1 cellular context compared by ENCODE assay signal in the genomic region with DNA sequence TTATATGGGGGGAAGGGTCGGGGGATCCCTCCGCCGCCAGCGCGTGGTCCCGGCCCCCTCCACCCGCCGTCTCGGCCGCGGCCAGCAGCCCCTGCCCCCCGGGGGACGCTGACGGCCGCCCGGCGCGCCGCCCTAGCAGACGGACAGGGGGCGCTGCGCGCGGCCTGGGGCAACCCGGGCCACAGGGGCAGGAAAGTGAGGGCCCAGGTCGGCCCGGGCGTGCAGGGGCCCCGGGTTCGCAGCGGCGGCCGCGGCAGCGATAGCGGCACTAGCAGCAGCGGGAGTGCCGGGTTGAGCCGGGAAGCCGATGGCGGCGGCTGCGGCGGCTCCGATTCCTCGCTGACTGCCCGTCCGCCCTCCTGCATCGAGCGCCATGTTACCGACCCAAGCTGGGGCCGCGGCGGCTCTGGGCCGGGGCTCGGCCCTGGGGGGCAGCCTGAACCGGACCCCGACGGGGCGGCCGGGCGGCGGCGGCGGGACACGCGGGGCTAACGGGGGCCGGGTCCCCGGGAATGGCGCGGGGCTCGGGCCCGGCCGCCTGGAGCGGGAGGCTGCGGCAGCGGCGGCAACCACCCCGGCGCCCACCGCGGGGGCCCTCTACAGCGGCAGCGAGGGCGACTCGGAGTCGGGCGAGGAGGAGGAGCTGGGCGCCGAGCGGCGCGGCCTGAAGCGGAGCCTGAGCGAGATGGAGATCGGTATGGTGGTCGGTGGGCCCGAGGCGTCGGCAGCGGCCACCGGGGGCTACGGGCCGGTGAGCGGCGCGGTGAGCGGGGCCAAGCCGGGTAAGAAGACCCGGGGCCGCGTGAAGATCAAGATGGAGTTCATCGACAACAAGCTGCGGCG.
TF ChIP-seq lines count a peak whose summit lies in the region.

No MANE protein-coding gene starts in this region.

TF ChIP-seq in HepG2, 621 proteins besides CTCF, POLR2A, EP300 and RAD21 (continued from another document and continues in another):
- TF ChIP-seq, protein P1, sequence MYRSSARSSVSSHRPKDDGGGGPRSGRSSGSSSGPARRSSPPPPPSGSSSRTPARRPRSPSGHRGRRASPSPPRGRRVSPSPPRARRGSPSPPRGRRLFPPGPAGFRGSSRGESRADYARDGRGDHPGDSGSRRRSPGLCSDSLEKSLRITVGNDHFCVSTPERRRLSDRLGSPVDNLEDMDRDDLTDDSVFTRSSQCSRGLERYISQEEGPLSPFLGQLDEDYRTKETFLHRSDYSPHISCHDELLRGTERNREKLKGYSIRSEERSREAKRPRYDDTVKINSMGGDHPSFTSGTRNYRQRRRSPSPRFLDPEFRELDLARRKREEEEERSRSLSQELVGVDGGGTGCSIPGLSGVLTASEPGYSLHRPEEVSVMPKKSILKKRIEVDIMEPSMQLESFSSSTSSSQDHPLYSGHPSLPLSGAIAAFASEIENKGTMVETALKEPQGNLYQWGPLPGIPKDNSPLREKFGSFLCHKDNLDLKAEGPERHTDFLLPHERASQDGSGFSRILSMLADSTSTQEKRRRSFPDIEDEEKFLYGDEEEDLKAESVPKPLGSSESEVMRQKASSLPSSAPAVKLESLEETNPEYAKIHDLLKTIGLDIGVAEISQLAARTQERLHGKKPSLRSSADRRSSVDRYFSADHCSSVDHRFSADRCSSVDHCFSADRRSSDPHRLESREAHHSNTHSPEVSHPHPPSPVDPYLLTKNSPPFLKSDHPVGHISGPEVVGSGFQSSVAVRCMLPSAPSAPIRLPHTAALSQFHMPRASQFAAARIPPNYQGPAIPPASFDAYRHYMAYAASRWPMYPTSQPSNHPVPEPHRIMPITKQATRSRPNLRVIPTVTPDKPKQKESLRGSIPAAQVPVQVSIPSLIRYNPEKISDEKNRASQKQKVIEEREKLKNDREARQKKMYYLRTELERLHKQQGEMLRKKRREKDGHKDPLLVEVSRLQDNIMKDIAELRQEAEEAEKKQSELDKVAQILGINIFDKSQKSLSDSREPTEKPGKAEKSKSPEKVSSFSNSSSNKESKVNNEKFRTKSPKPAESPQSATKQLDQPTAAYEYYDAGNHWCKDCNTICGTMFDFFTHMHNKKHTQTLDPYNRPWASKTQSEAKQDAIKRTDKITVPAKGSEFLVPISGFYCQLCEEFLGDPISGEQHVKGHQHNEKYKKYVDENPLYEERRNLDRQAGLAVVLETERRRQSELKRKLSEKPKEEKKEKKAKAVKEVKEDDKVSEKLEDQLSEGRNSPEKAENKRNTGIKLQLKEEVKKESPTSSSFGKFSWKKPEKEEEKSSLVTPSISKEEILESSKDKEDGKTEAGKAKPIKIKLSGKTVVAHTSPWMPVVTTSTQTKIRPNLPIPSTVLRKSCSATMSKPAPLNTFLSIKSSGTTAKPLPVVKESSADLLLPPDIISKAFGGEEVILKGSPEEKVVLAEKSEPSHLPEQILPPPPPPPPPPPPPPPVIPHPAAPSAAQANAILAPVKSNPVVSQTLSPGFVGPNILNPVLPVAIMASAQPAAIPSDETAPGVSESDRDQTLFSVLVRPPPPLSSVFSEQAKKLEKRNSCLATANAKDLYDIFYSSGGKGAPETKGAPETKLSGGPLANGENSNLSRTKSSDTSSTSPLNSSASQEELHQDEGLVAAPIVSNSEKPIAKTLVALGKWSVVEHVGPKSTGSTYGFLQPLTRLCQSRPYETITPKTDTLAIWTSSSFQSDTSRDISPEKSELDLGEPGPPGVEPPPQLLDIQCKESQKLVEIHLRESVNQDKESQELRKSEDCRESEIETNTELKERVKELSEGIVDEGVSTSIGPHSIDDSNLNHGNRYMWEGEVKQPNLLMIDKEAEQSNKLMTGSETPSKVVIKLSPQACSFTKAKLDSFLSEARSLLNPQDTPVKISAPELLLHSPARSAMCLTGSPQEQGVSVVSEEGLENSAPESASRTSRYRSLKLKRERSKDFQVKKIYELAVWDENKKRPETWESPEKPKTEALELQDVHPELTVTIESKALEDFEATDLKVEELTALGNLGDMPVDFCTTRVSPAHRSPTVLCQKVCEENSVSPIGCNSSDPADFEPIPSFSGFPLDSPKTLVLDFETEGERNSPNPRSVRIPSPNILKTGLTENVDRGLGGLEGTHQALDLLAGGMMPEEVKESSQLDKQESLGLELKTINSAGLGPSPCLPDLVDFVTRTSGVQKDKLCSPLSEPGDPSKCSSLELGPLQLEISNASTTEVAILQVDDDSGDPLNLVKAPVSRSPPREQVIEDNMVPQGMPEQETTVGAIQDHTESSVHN (CRISPR knock-in tag; IDR thresholded peaks at IDR 0.05), result no peak; the same call in 1 of the 2 replicates
- TF ChIP-seq RORA (CRISPR knock-in tag; IDR thresholded peaks at IDR 0.05) (no peak), ZFAT (CRISPR knock-in tag; conservative IDR thresholded peaks at IDR 0.05) (0 out of 2 replicates have a peak, but pooled peaks have one; percentile 15), ZNF24 (IDR thresholded peaks at IDR 0.05) (peak; percentile 83), AHR (CRISPR knock-in tag; IDR thresholded peaks at IDR 0.05) (peak; percentile 56; the same call in 1 of the 2 replicates), ZFP62 (CRISPR knock-in tag; IDR thresholded peaks at IDR 0.05) (0 out of 2 replicates have a peak, but pooled peaks have one; percentile 54), RAD51 (IDR thresholded peaks at IDR 0.05; ENCODE audit: borderline replicate concordance) (no peak), ZNF619 (CRISPR knock-in tag; IDR thresholded peaks at IDR 0.05) (no peak), KMT2A (CRISPR knock-in tag; IDR thresholded peaks at IDR 0.05) (no peak), ZNF10 (CRISPR knock-in tag; IDR thresholded peaks at IDR 0.05; ENCODE audit: borderline replicate concordance, low read depth) (no peak), ZBTB38 (CRISPR knock-in tag; IDR thresholded peaks at IDR 0.05) (peak; percentile 21; the same call in 1 of the 2 replicates), GABPA (IDR thresholded peaks at IDR 0.05; ENCODE audit: low read depth, low read length) (no peak), GABPA (CRISPR knock-in tag; IDR thresholded peaks at IDR 0.05; ENCODE audit: low read depth) (no peak), SMARCC2 (IDR thresholded peaks at IDR 0.05) (no peak), ARNT (IDR thresholded peaks at IDR 0.05) (no peak), EED (CRISPR knock-in tag; IDR thresholded peaks at IDR 0.05) (peak; percentile 89), RFXANK (CRISPR knock-in tag; IDR thresholded peaks at IDR 0.05) (no peak), ETV6 (CRISPR knock-in tag; conservative IDR thresholded peaks at IDR 0.05) (peak; percentile 40; the same call in 1 of the 2 replicates), MXD4 (CRISPR knock-in tag; IDR thresholded peaks at IDR 0.05) (0 out of 2 replicates have a peak, but pooled peaks have one; percentile 36), PRPF4 (IDR thresholded peaks at IDR 0.05; ENCODE audit: low read depth, low read length, poor library complexity, severe bottlenecking) (no peak), TOPORS (CRISPR knock-in tag; IDR thresholded peaks at IDR 0.05) (peak; percentile 68), ZNF160 (CRISPR knock-in tag; IDR thresholded peaks at IDR 0.05) (peak; percentile 70; the same call in 1 of the 2 replicates), ZNF230 (CRISPR knock-in tag; IDR thresholded peaks at IDR 0.05) (no peak), ZNF749 (CRISPR knock-in tag; IDR thresholded peaks at IDR 0.05; ENCODE audit: borderline replicate concordance) (0 out of 2 replicates have a peak, but pooled peaks have one; percentile 66), RXRA (CRISPR knock-in tag; IDR thresholded peaks at IDR 0.05) (peak; percentile 39; the same call in 1 of the 2 replicates), SP4 (CRISPR knock-in tag; IDR thresholded peaks at IDR 0.05) (peak; percentile 88)
- TF ChIP-seq, protein P2, sequence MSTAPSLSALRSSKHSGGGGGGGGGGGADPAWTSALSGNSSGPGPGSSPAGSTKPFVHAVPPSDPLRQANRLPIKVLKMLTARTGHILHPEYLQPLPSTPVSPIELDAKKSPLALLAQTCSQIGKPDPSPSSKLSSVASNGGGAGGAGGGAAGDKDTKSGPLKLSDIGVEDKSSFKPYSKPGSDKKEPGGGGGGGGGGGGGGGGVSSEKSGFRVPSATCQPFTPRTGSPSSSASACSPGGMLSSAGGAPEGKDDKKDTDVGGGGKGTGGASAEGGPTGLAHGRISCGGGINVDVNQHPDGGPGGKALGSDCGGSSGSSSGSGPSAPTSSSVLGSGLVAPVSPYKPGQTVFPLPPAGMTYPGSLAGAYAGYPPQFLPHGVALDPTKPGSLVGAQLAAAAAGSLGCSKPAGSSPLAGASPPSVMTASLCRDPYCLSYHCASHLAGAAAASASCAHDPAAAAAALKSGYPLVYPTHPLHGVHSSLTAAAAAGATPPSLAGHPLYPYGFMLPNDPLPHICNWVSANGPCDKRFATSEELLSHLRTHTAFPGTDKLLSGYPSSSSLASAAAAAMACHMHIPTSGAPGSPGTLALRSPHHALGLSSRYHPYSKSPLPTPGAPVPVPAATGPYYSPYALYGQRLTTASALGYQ (CRISPR knock-in tag; IDR thresholded peaks at IDR 0.05), result 0 out of 2 replicates have a peak, but pooled peaks have one; percentile 57
- TF ChIP-seq, protein P3, sequence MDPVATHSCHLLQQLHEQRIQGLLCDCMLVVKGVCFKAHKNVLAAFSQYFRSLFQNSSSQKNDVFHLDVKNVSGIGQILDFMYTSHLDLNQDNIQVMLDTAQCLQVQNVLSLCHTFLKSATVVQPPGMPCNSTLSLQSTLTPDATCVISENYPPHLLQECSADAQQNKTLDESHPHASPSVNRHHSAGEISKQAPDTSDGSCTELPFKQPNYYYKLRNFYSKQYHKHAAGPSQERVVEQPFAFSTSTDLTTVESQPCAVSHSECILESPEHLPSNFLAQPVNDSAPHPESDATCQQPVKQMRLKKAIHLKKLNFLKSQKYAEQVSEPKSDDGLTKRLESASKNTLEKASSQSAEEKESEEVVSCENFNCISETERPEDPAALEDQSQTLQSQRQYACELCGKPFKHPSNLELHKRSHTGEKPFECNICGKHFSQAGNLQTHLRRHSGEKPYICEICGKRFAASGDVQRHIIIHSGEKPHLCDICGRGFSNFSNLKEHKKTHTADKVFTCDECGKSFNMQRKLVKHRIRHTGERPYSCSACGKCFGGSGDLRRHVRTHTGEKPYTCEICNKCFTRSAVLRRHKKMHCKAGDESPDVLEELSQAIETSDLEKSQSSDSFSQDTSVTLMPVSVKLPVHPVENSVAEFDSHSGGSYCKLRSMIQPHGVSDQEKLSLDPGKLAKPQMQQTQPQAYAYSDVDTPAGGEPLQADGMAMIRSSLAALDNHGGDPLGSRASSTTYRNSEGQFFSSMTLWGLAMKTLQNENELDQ (CRISPR knock-in tag; IDR thresholded peaks at IDR 0.05; ENCODE audit: borderline replicate concordance), result no peak
- TF ChIP-seq, protein P4, sequence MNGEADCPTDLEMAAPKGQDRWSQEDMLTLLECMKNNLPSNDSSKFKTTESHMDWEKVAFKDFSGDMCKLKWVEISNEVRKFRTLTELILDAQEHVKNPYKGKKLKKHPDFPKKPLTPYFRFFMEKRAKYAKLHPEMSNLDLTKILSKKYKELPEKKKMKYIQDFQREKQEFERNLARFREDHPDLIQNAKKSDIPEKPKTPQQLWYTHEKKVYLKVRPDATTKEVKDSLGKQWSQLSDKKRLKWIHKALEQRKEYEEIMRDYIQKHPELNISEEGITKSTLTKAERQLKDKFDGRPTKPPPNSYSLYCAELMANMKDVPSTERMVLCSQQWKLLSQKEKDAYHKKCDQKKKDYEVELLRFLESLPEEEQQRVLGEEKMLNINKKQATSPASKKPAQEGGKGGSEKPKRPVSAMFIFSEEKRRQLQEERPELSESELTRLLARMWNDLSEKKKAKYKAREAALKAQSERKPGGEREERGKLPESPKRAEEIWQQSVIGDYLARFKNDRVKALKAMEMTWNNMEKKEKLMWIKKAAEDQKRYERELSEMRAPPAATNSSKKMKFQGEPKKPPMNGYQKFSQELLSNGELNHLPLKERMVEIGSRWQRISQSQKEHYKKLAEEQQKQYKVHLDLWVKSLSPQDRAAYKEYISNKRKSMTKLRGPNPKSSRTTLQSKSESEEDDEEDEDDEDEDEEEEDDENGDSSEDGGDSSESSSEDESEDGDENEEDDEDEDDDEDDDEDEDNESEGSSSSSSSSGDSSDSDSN (CRISPR knock-in tag; IDR thresholded peaks at IDR 0.05), result peak; percentile 93
- TF ChIP-seq, protein P5, sequence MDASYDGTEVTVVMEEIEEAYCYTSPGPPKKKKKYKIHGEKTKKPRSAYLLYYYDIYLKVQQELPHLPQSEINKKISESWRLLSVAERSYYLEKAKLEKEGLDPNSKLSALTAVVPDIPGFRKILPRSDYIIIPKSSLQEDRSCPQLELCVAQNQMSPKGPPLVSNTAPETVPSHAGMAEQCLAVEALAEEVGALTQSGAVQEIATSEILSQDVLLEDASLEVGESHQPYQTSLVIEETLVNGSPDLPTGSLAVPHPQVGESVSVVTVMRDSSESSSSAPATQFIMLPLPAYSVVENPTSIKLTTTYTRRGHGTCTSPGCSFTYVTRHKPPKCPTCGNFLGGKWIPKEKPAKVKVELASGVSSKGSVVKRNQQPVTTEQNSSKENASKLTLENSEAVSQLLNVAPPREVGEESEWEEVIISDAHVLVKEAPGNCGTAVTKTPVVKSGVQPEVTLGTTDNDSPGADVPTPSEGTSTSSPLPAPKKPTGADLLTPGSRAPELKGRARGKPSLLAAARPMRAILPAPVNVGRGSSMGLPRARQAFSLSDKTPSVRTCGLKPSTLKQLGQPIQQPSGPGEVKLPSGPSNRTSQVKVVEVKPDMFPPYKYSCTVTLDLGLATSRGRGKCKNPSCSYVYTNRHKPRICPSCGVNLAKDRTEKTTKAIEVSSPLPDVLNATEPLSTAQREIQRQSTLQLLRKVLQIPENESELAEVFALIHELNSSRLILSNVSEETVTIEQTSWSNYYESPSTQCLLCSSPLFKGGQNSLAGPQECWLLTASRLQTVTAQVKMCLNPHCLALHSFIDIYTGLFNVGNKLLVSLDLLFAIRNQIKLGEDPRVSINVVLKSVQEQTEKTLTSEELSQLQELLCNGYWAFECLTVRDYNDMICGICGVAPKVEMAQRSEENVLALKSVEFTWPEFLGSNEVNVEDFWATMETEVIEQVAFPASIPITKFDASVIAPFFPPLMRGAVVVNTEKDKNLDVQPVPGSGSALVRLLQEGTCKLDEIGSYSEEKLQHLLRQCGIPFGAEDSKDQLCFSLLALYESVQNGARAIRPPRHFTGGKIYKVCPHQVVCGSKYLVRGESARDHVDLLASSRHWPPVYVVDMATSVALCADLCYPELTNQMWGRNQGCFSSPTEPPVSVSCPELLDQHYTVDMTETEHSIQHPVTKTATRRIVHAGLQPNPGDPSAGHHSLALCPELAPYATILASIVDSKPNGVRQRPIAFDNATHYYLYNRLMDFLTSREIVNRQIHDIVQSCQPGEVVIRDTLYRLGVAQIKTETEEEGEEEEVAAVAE (CRISPR knock-in tag; IDR thresholded peaks at IDR 0.05; ENCODE audit: borderline replicate concordance), result no peak
- TF ChIP-seq, protein P6, sequence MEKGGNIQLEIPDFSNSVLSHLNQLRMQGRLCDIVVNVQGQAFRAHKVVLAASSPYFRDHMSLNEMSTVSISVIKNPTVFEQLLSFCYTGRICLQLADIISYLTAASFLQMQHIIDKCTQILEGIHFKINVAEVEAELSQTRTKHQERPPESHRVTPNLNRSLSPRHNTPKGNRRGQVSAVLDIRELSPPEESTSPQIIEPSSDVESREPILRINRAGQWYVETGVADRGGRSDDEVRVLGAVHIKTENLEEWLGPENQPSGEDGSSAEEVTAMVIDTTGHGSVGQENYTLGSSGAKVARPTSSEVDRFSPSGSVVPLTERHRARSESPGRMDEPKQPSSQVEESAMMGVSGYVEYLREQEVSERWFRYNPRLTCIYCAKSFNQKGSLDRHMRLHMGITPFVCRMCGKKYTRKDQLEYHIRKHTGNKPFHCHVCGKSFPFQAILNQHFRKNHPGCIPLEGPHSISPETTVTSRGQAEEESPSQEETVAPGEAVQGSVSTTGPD (CRISPR knock-in tag; IDR thresholded peaks at IDR 0.05), result no peak
